In the genomic region with DNA sequence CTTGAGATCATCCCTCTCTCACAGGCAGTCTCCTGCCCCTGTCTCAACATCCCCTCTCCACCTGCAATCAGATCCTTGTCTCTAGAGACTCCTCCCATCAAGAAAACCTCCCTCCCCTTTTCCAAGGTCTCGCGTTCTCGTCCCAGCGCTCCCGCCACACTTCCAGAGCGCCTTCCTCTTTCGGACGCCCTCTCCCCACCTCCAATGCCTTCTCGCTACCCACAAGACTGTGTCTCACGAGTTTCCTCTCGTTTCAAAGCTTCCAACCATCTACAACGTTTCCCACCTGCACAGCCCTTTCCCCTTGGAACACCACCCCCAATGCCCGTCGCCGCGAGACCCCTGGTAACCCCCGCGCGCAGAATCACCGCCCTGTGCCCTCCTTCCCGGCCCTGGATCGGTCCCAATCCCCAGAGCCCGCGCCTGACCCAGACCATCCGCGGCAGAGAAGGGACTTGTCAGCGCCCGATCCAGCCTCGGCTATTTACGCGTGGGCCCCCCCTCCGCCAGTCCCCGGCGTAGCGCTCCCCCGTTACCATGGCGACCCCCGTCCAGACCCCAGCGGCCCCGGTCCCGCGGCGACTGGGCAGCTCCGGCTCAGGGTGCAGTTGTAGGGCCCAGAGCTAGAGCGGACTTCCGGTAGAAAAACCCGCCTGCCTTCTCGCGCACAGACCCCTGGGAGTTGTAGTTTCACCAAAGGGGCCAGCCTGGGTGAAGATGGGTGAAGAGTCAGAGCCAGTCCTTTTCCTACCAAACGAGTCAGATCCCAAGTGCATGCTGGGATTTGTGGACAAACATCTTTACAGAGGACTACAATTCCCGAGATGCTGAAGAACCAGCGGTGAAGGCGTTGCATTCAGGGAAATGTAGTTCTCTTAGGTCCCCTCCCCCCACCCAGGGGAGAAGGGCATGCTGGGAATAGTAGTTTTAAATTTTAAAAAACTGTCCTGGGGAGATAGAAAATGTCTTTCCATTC, we compare ENCODE assay signal across 1 cellular context.
TF ChIP-seq lines count a peak whose summit lies in the region.

A gene (minus strand): TSS at position 619 of the 976 bp plus-strand sequence. CDS start 80 bp downstream, at position 539.

TF ChIP-seq in K562, 482 proteins besides CTCF, POLR2A, EP300 and RAD21 (continued from another document):
- TF ChIP-seq FOXA3 (CRISPR knock-in tag; conservative IDR thresholded peaks at IDR 0.05 in 1 of 2, IDR thresholded peaks at IDR 0.05 in 1 of 2), result no peak
- TF ChIP-seq PCBP2 (IDR thresholded peaks at IDR 0.05; ENCODE audit: low read depth, low read length, poor library complexity, severe bottlenecking), result no peak
- no peak for TF ChIP-seq ZNF444 (CRISPR knock-in tag; IDR thresholded peaks at IDR 0.05)
- peak; percentile 58; the same call in 1 of the 2 replicates for TF ChIP-seq KAT7 (CRISPR knock-in tag; IDR thresholded peaks at IDR 0.05; ENCODE audit: borderline replicate concordance)
- TF ChIP-seq CXXC5 (CRISPR knock-in tag; IDR thresholded peaks at IDR 0.05), result peak; percentile 70
- no peak for TF ChIP-seq SREBF2 (CRISPR knock-in tag; IDR thresholded peaks at IDR 0.05)
- TF ChIP-seq, protein P1, sequence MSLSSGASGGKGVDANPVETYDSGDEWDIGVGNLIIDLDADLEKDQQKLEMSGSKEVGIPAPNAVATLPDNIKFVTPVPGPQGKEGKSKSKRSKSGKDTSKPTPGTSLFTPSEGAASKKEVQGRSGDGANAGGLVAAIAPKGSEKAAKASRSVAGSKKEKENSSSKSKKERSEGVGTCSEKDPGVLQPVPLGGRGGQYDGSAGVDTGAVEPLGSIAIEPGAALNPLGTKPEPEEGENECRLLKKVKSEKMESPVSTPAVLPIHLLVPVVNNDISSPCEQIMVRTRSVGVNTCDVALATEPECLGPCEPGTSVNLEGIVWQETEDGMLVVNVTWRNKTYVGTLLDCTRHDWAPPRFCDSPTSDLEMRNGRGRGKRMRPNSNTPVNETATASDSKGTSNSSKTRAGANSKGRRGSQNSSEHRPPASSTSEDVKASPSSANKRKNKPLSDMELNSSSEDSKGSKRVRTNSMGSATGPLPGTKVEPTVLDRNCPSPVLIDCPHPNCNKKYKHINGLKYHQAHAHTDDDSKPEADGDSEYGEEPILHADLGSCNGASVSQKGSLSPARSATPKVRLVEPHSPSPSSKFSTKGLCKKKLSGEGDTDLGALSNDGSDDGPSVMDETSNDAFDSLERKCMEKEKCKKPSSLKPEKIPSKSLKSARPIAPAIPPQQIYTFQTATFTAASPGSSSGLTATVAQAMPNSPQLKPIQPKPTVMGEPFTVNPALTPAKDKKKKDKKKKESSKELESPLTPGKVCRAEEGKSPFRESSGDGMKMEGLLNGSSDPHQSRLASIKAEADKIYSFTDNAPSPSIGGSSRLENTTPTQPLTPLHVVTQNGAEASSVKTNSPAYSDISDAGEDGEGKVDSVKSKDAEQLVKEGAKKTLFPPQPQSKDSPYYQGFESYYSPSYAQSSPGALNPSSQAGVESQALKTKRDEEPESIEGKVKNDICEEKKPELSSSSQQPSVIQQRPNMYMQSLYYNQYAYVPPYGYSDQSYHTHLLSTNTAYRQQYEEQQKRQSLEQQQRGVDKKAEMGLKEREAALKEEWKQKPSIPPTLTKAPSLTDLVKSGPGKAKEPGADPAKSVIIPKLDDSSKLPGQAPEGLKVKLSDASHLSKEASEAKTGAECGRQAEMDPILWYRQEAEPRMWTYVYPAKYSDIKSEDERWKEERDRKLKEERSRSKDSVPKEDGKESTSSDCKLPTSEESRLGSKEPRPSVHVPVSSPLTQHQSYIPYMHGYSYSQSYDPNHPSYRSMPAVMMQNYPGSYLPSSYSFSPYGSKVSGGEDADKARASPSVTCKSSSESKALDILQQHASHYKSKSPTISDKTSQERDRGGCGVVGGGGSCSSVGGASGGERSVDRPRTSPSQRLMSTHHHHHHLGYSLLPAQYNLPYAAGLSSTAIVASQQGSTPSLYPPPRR (CRISPR knock-in tag; IDR thresholded peaks at IDR 0.05; ENCODE audit: borderline replicate concordance), result 0 out of 2 replicates have a peak, but pooled peaks have one; percentile 41
- TF ChIP-seq, protein P2, sequence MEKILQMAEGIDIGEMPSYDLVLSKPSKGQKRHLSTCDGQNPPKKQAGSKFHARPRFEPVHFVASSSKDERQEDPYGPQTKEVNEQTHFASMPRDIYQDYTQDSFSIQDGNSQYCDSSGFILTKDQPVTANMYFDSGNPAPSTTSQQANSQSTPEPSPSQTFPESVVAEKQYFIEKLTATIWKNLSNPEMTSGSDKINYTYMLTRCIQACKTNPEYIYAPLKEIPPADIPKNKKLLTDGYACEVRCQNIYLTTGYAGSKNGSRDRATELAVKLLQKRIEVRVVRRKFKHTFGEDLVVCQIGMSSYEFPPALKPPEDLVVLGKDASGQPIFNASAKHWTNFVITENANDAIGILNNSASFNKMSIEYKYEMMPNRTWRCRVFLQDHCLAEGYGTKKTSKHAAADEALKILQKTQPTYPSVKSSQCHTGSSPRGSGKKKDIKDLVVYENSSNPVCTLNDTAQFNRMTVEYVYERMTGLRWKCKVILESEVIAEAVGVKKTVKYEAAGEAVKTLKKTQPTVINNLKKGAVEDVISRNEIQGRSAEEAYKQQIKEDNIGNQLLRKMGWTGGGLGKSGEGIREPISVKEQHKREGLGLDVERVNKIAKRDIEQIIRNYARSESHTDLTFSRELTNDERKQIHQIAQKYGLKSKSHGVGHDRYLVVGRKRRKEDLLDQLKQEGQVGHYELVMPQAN (IDR thresholded peaks at IDR 0.05; ENCODE audit: borderline replicate concordance), result peak; percentile 89
- TF ChIP-seq, protein P3, sequence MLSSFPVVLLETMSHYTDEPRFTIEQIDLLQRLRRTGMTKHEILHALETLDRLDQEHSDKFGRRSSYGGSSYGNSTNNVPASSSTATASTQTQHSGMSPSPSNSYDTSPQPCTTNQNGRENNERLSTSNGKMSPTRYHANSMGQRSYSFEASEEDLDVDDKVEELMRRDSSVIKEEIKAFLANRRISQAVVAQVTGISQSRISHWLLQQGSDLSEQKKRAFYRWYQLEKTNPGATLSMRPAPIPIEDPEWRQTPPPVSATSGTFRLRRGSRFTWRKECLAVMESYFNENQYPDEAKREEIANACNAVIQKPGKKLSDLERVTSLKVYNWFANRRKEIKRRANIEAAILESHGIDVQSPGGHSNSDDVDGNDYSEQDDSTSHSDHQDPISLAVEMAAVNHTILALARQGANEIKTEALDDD (IDR thresholded peaks at IDR 0.05), result peak; percentile 97
- TF ChIP-seq, protein P4, sequence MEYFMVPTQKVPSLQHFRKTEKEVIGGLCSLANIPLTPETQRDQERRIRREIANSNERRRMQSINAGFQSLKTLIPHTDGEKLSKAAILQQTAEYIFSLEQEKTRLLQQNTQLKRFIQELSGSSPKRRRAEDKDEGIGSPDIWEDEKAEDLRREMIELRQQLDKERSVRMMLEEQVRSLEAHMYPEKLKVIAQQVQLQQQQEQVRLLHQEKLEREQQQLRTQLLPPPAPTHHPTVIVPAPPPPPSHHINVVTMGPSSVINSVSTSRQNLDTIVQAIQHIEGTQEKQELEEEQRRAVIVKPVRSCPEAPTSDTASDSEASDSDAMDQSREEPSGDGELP (CRISPR knock-in tag; IDR thresholded peaks at IDR 0.05; ENCODE audit: borderline replicate concordance), result peak; percentile 82
